ENCODE assay signal across 8 cellular contexts in genomic region chr14:23483216-23483854, GRCh38. TPM values are rescaled to one million over a fixed set of nuclear protein-coding genes. Genes with fewer than 3 reads are reported as not detected.
A peak's percentile ranks its signal among the peaks of the same experiment; 100 is the strongest.
DNase-seq lines count a peak whose midpoint lies in the region; ATAC-seq and TF ChIP-seq lines count a peak whose summit lies in the region.

No MANE protein-coding gene starts in this region.

- H3K9me3 ChIP-seq in T-helper 17 cell (ENCODE audit: control insufficient read depth, low read length, poor library complexity, severe bottlenecking): no peaks in the 10 kb centered on the region
- H3K9me3 ChIP-seq in iPS-18a (ENCODE audit: control insufficient read depth, low read depth, low read length): no peaks in the 10 kb centered on the region
- H3K9me3 ChIP-seq in stomach: no peaks in the 10 kb centered on the region

- H3K27ac Mint-ChIP-seq in T-helper 17 cell: no peak overlapping the region

- DNase-seq in NCI-H1417 (lab: John Stamatoyannopoulos, UW): peak in 2 of 3 experiments; percentile 23 to 64
- DNase-seq in NCI-H1417 treated with DMSO at 0.1 percent for 48 hours (lab: John Stamatoyannopoulos, UW): no peak
- peak; percentile 37 to 48 for DNase-seq in Kasumi-1 (lab: John Stamatoyannopoulos, UW)
- DNase-seq in T-helper 17 cell: no peak
- DNase-seq in stomach: no peak
- no peak for DNase-seq in activated CD4-positive, alpha-beta T cell treated with anti-CD3 and anti-CD28 coated beads for 1 hour

- peak in 1 of 7 experiments; percentile 13 for TF ChIP-seq CTCF in stomach (IDR thresholded peaks at IDR 0.05)

- H3K4me1 ChIP-seq in iPS-18a (ENCODE audit: control insufficient read depth, low read depth, low read length) (peaks cover 53% of the 10 kb centered on the region), stomach (peaks cover 0 to 1% (median 0%) of the 10 kb centered on the region in 4 donors)

- no peak overlapping the region for H3K4me3 Mint-ChIP-seq in T-helper 17 cell

- intact Hi-C loops in stomach (cut with DNase I; ENCODE audit: low total_unique reads): loop anchor here (2.0 kb wide), 1 partner anchor 83 kb away; the partner anchor contains the start of gene AP1G2

- peaks cover 10% of the 10 kb centered on the region for H3K36me3 Mint-ChIP-seq in T-helper 17 cell (ENCODE audit: low read depth)

- H3K36me3 ChIP-seq in iPS-18a (ENCODE audit: control insufficient read depth, low read depth, low read length) (no peaks in the 10 kb centered on the region), stomach (peaks cover 10 to 85% (median 71%) of the 10 kb centered on the region in 4 donors)

- H3K4me1 Mint-ChIP-seq in T-helper 17 cell: peaks cover 23% of the 10 kb centered on the region

- peak overlapping the region; percentile 80 for H3K27ac ChIP-seq in iPS-18a (ENCODE audit: low read length)
- no peak overlapping the region for H3K27ac ChIP-seq in stomach

- peak overlapping the region; percentile 49 for H3K9ac ChIP-seq in iPS-18a (ENCODE audit: low read length)

- H3K27me3 Mint-ChIP-seq in T-helper 17 cell: no peaks in the 10 kb centered on the region

- ATAC-seq in T-helper 17 cell: peak; percentile 36
- ATAC-seq in GM19351 (IDR thresholded peaks at IDR 0.05; ENCODE audit: unreplicated experiment): no peak

- WGBS in stomach, 5 donors: 53 to 66% (median 57%) methylated on average over 9 of the region's 9 CpGs

- no peak for TF ChIP-seq EP300 in stomach (IDR thresholded peaks at IDR 0.05)

- no peak for TF ChIP-seq POLR2A in stomach (IDR thresholded peaks at IDR 0.05)

- H3K4me3 ChIP-seq in iPS-18a (ENCODE audit: low read length) (peak overlapping the region; percentile 46), stomach (no peak overlapping the region)

- no peaks in the 10 kb centered on the region for H3K27me3 ChIP-seq in iPS-18a (ENCODE audit: control insufficient read depth, insufficient read depth, low read length)
- H3K27me3 ChIP-seq in stomach: no peaks in the 10 kb centered on the region

RNA-seq across cellular contexts. Expression of gene NGDN, which starts 13.8 kb away (rescaled TPM):
- total RNA-seq in T-helper 17 cell (100 to 1,000 TPM in 1 of 2 donors, 10 to 100 TPM in 1; 97.6 to 120 TPM), stomach (10 to 100 TPM in 4 of 5 donors, 1 to 10 TPM in 1; 3.5 to 72.7 (median 20.3) TPM)
- 10 to 100 TPM; 27.6 to 38.5 (median 35.7) TPM for polyA plus RNA-seq in stomach

RNA-seq across cellular contexts. Expression of gene MYH7, which starts 47.9 kb away (rescaled TPM):
- total RNA-seq in T-helper 17 cell (not detected), stomach (under 1 TPM in 1 of 5 donors, not detected in 4; 0.73 TPM)
- polyA plus RNA-seq in stomach: 1 to 10 TPM in 2 of 3 donors, under 1 TPM in 1; 0.23 to 4.9 (median 4.0) TPM

Comparison
In these comparisons a context has a peak if more than half of its experiments do, and no peak if none do; other contexts are left out.
1. DNase-seq: peak in NCI-H1417 (2 of 3) and Kasumi-1 (2 of 2); none in NCI-H1417 treated with DMSO at 0.1 percent for 48 hours (single experiment), T-helper 17 cell (0 of 3), stomach (single experiment) and activated CD4-positive, alpha-beta T cell treated with anti-CD3 and anti-CD28 coated beads for 1 hour (single experiment).